Comparison of ENCODE assay signal across 1 cellular context in genomic region chr9:38390851-38391250, GRCh38.
TF ChIP-seq lines count a peak whose summit lies in the region.

No MANE protein-coding gene starts in this region.

TF ChIP-seq in H1, 55 proteins besides CTCF, POLR2A, EP300 and RAD21:
- TF ChIP-seq HDAC2 (IDR thresholded peaks at IDR 0.05; ENCODE audit: borderline replicate concordance in 1 of 2, low read depth in 2 of 2, low read length in 2 of 2) = no peak
- no peak for TF ChIP-seq YY1 (IDR thresholded peaks at IDR 0.05; ENCODE audit: low read depth, low read length)
- no peak for TF ChIP-seq NRF1 (IDR thresholded peaks at IDR 0.05; ENCODE audit: low read depth, low read length)
- TF ChIP-seq CTBP2 (IDR thresholded peaks at IDR 0.05; ENCODE audit: borderline replicate concordance, insufficient read depth, insufficient read length, low read length) = no peak
- no peak for TF ChIP-seq CHD7 (IDR thresholded peaks at IDR 0.05; ENCODE audit: insufficient replicate concordance, low read length)
- no peak for TF ChIP-seq SP4 (IDR thresholded peaks at IDR 0.05; ENCODE audit: low read length)
- TF ChIP-seq RXRA (IDR thresholded peaks at IDR 0.05; ENCODE audit: insufficient read depth, low read depth, low read length) = no peak
